In genomic region chr5:43020294-43020711, GRCh38 we compare ENCODE assay signal across 8 cellular contexts. TPM values are rescaled to one million over a fixed set of nuclear protein-coding genes. Genes with fewer than 3 reads are reported as not detected.
A peak's percentile ranks its signal among the peaks of the same experiment; 100 is the strongest.
DNase-seq lines count a peak whose midpoint lies in the region; ATAC-seq and TF ChIP-seq lines count a peak whose summit lies in the region.

No MANE protein-coding gene starts in this region.

- peaks cover 6 to 19% of the 10 kb centered on the region in 2 donors for H3K4me1 ChIP-seq in gastrocnemius medialis

- in situ Hi-C loops in gastrocnemius medialis (cut with MboI; ENCODE audit: low sequenced_read_pairs in 4 of 4): no loop called here

- DNase-seq in D341Med (ENCODE audit: low spot score): peak; percentile 33
- DNase-seq in fibroblast of mammary gland (ENCODE audit: low read depth): peak; percentile 26
- no peak for DNase-seq in gastrocnemius medialis
- no peak for DNase-seq in HT-29 (ENCODE audit: low spot score)

- no peaks in the 10 kb centered on the region for H3K36me3 ChIP-seq in gastrocnemius medialis

- no peaks in the 10 kb centered on the region for H3K9me3 ChIP-seq in gastrocnemius medialis

- no peak for TF ChIP-seq POLR2A in gastrocnemius medialis (IDR thresholded peaks at IDR 0.05)

- intact Hi-C loops in gastrocnemius medialis (cut with DNase I; ENCODE audit: low total_unique reads): no loop called here

- peak; percentile 6 for ATAC-seq in GM19455 (IDR thresholded peaks at IDR 0.05; ENCODE audit: unreplicated experiment)
- peak; percentile 14 for ATAC-seq in HG03520 (IDR thresholded peaks at IDR 0.05; ENCODE audit: unreplicated experiment)
- no peak for ATAC-seq in gastrocnemius medialis
- ATAC-seq in HG02870 (IDR thresholded peaks at IDR 0.05; ENCODE audit: unreplicated experiment): no peak

- H3K4me3 ChIP-seq in WI38 (ENCODE audit: low read depth, low read length) (peak overlapping the region; percentile 73), fibroblast of mammary gland (ENCODE audit: control insufficient read depth, low read depth, low read length) (peak overlapping the region; percentile 57), gastrocnemius medialis (peak overlapping the region; percentile 68 to 90 (median 80))

- TF ChIP-seq CTCF in WI38 (IDR thresholded peaks at IDR 0.05; ENCODE audit: low read depth, low read length) (no peak), fibroblast of mammary gland (conservative IDR thresholded peaks at IDR 0.05; ENCODE audit: control insufficient read depth, insufficient read depth, low read depth, low read length) (no peak), gastrocnemius medialis (IDR thresholded peaks at IDR 0.05 in 4 of 5, conservative IDR thresholded peaks at IDR 0.05 in 1 of 5) (no peak)

- H3K27me3 ChIP-seq in gastrocnemius medialis: peaks cover 0 to 9% (median 0%) of the 10 kb centered on the region in 3 donors

- peak overlapping the region; percentile 95 to 100 (median 96) for H3K27ac ChIP-seq in gastrocnemius medialis

RNA-seq across cellular contexts. Expression of gene ANXA2R, which starts 19.8 kb away (rescaled TPM):
- 1 to 10 TPM; 1.1 to 3.3 (median 1.4) TPM for total RNA-seq in gastrocnemius medialis
- 21.1 and 22.7 TPM in 2 replicates for total RNA-seq in HT-29 (2014; rRNA removed; shearing (Covaris generic))

Comparison
In these comparisons a context has a peak if more than half of its experiments do, and no peak if none do; other contexts are left out.
1. DNase-seq: peak in D341Med (single experiment) and fibroblast of mammary gland (single experiment); none in gastrocnemius medialis (0 of 2) and HT-29 (single experiment).
2. ATAC-seq: peak in GM19455 (single experiment) and HG03520 (single experiment); none in gastrocnemius medialis (0 of 2) and HG02870 (single experiment).
3. Peak in every context shown above with its lines, with median percentiles within 50 percentile points of each other: H3K4me3 ChIP-seq.